21 cellular contexts compared by ENCODE assay signal in the genomic region with DNA sequence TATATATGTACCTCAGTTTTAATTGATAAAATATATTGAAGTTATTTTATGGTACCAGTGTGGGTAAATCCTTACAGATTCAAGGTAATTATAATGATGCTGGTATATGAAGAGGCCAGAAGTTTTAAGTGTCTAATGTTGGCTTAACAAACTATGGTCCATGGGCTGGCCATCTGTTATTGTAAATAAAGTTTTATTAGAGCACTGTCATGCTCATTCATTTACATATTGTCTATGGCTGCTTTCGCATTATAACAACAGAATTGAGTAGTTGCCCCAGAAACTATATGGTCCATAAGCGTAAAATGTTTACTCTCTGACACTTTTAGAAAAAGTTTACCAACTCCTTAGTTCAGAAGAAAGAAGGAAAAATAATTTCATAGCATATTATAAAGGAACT.
"Had no signal": no experiment of that assay in that cellular context is flagged by ENCODE, and none has a peak within 500 bp of the region (broad histone marks: within the 10 kb centered on the region; RNA-seq: fewer than 3 reads in every experiment).

No MANE protein-coding gene starts in this region.

- ATAC-seq: foreskin keratinocyte, gastroesophageal sphincter, left colon, left lobe of liver, left ventricle myocardium superior, lower lobe of right lung had no signal

- H3K27ac ChIP-seq: colonic mucosa, esophagus muscularis mucosa, foreskin keratinocyte, gastroesophageal sphincter, hepatocyte, lower lobe of right lung had no signal

- H3K27me3 Mint-ChIP-seq: dendritic cell treated with granulocyte-macrophage colony-stimulating factor and Interleukin-4, amounts not matched to agents 40 ng/mL and 50 ng/mL, for 4 days had no signal

- H3K4me2 ChIP-seq: hepatocyte had no signal

- FAIRE-seq: endothelial cell of umbilical vein had no signal

- H3K4me3 ChIP-seq: colonic mucosa, esophagus muscularis mucosa, gastroesophageal sphincter, heart left ventricle, hepatocyte, lower lobe of right lung had no signal

- H3K9me3 ChIP-seq: colonic mucosa, esophagus muscularis mucosa, gastroesophageal sphincter, heart left ventricle, lower lobe of right lung had no signal

- H3K4me3 Mint-ChIP-seq: dendritic cell treated with granulocyte-macrophage colony-stimulating factor and Interleukin-4, amounts not matched to agents 40 ng/mL and 50 ng/mL, for 4 days; immature natural killer cell had no signal

- H3K4me1 ChIP-seq: colonic mucosa had no signal

- DNase-seq: colonic mucosa; cortex of kidney; effector CD8-positive, alpha-beta T cell; foreskin keratinocyte; heart left ventricle; hypothalamus; immature natural killer cell; islet precursor cell; kidney; kidney glomerular epithelial cell; left colon; left ventricle myocardium superior; lower lobe of right lung; mesendoderm; midbrain had no signal

- H3K9me3 Mint-ChIP-seq: dendritic cell treated with granulocyte-macrophage colony-stimulating factor and Interleukin-4, amounts not matched to agents 40 ng/mL and 50 ng/mL, for 4 days had no signal

- H3K27me3 ChIP-seq: colonic mucosa, esophagus muscularis mucosa, foreskin keratinocyte, gastroesophageal sphincter, heart left ventricle, hepatocyte had no signal

- H3K27ac Mint-ChIP-seq: dendritic cell treated with granulocyte-macrophage colony-stimulating factor and Interleukin-4, amounts not matched to agents 40 ng/mL and 50 ng/mL, for 4 days; immature natural killer cell had no signal

- H3K36me3 ChIP-seq: colonic mucosa, esophagus muscularis mucosa had no signal

- H2AFZ ChIP-seq: hepatocyte had no signal
